ENCODE assay signal across 17 cellular contexts in the genomic region with DNA sequence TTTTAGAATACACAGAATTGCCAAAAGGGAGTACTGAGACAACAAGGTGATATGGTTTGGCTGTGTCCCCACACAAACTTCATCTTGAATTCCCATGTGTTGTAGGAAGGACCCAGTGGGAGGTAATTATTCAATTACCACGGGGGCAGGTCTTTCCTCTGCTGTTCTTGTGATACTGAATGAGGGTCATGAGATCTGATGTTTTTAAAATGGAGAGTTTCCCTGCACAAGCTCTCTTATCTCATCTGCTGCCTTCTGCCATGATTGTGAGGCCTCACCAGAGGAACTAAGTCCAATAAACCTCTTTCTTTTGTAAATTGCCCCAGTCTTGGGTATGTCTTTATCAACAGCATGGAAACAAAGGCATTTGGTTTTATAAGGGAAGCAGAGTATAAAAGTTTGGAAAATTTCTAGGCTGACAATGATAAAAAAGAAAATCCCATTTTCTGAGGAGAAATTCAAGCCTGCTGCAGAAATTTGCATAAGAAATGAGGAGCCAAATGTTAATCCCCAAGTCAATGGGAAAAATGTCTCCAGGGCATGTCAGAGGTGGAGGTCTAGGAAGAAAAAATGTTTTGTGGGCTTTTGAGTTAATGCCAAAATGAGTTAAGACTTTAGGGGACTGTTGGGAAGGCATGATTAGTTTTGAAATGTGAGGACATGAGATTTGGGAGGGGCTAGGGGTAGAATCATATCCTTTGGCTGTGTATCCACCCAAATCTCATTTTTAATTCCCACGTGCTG.
DNase-seq lines count a peak whose midpoint lies in the region; ATAC-seq, FAIRE-seq and TF ChIP-seq lines count a peak whose summit lies in the region.
"Had no signal": no experiment of that assay in that cellular context is flagged by ENCODE, and none has a peak within 500 bp of the region (broad histone marks: within the 10 kb centered on the region; RNA-seq: fewer than 3 reads in every experiment).

No MANE protein-coding gene starts in this region.

- H3K36me3 ChIP-seq in GM23338 (ENCODE audit: insufficient read depth) (no peaks in the 10 kb centered on the region), HUES48 (ENCODE audit: control insufficient read depth, insufficient read depth, low read length) (no peaks in the 10 kb centered on the region), K562 (ENCODE audit: control insufficient read depth, insufficient read depth, low read length) (no peaks in the 10 kb centered on the region), neuron (ENCODE audit: insufficient read depth, low read length) (no peaks in the 10 kb centered on the region)
- H3K36me3 ChIP-seq: BLaER1 treated with 17β-estradiol and CSF1 and Interleukin-3, amounts not matched to agents 10 nM and 100 nM had no signal

- peaks cover 19% of the 10 kb centered on the region for H3K4me1 Mint-ChIP-seq in GM23338
- H3K4me1 Mint-ChIP-seq: B cell had no signal

- peaks cover 19% of the 10 kb centered on the region for H3K36me3 Mint-ChIP-seq in GM23338 (ENCODE audit: low read depth)
- H3K36me3 Mint-ChIP-seq: CD8-positive, alpha-beta T cell had no signal

- POLR2A ChIA-PET in K562 (lab: Yijun Ruan, JAX): interaction anchor here (0.6 kb wide), 2 partner anchors 27 to 119 kb away, joined by 3 read pairs; no protein-coding TSS in a partner anchor

- H3K27me3 ChIP-seq in GM23338 (ENCODE audit: insufficient read depth) (no peaks in the 10 kb centered on the region), HUES48 (ENCODE audit: control insufficient read depth, insufficient read depth, low read length) (no peaks in the 10 kb centered on the region), K562 (ENCODE audit: control insufficient read depth in 2 of 2, insufficient read depth in 2 of 2, low read length in 2 of 2) (no peaks in the 10 kb centered on the region), neuron (ENCODE audit: insufficient read depth, low read length) (no peaks in the 10 kb centered on the region)
- H3K27me3 ChIP-seq: BLaER1 treated with 17β-estradiol and CSF1 and Interleukin-3, amounts not matched to agents 10 nM and 100 nM had no signal

- H2AFZ ChIP-seq in GM23338 (no peak overlapping the region), K562 (ENCODE audit: low read depth, low read length) (no peak overlapping the region), neuron (ENCODE audit: low read depth, low read length) (peak overlapping the region; percentile 10)

- 0% methylated on average over 2 of the region's 2 CpGs for WGBS in K562 (ENCODE audit: insufficient coverage, low coverage, missing lambda C conversion rate)

- H3K4me2 ChIP-seq in GM23338 (no peak overlapping the region), K562 (ENCODE audit: insufficient read depth, low read length) (no peak overlapping the region)
- H3K4me2 ChIP-seq: BLaER1 treated with 17β-estradiol and CSF1 and Interleukin-3, amounts not matched to agents 10 nM and 100 nM had no signal

- no peak for TF ChIP-seq CTCF in GM23338 (conservative IDR thresholded peaks at IDR 0.05; ENCODE audit: low read depth in 2 of 2)
- TF ChIP-seq CTCF in K562 (IDR thresholded peaks at IDR 0.05 in 2 of 3, conservative IDR thresholded peaks at IDR 0.05 in 1 of 3; ENCODE audit: insufficient read depth in 2 of 3, low read depth in 1 of 3, low read length in 3 of 3): no peak

- peaks cover 9% of the 10 kb centered on the region; the same call in 1 of the 2 replicates for H3K9me3 ChIP-seq in HUES48 (ENCODE audit: control insufficient read depth, insufficient read depth, low read length)
- H3K9me3 ChIP-seq in K562 (replicated peaks; ENCODE audit: control insufficient read depth, insufficient read depth, low read depth, low read length): no peaks in the 10 kb centered on the region
- no peaks in the 10 kb centered on the region for H3K9me3 ChIP-seq in neuron (ENCODE audit: low read length)
- H3K9me3 ChIP-seq: BLaER1 treated with 17β-estradiol and CSF1 and Interleukin-3, amounts not matched to agents 10 nM and 100 nM had no signal

- TF ChIP-seq POLR2A in K562 (conservative IDR thresholded peaks at IDR 0.05): no peak

- peak; percentile 22 for DNase-seq in GM23338 (ENCODE audit: low spot score)
- no peak for DNase-seq in K562 (ENCODE audit: extremely low read depth in 1 of 4, low spot score in 3 of 4)
- no peak for DNase-seq in activated CD8-positive, alpha-beta memory T cell treated with anti-CD3 and anti-CD28 coated beads for 24 hours
- no peak for DNase-seq in KBM-7
- no peak for DNase-seq in HuH-7.5 (ENCODE audit: low spot score)
- DNase-seq: Calu3; CD8-positive, alpha-beta T cell; DMS79 treated with DMSO at 0.1 percent for 48 hours; GF-D8; Karpas-422 had no signal

- H3K9ac ChIP-seq in HUES48 (ENCODE audit: low read depth, low read length): no peak overlapping the region
- H3K9ac ChIP-seq in K562 (ENCODE audit: insufficient read depth in 1 of 2, low read depth in 2 of 2, low read length in 2 of 2): no peak overlapping the region
- H3K9ac ChIP-seq: BLaER1 treated with 17β-estradiol and CSF1 and Interleukin-3, amounts not matched to agents 10 nM and 100 nM had no signal

- no peaks in the 10 kb centered on the region for H3K79me2 ChIP-seq in GM23338 (replicated peaks; ENCODE audit: insufficient read depth)
- H3K79me2 ChIP-seq in K562 (ENCODE audit: control insufficient read depth, insufficient read depth, low read length): no peaks in the 10 kb centered on the region

- H4K20me1 ChIP-seq in GM23338 (replicated peaks; ENCODE audit: insufficient read depth) (no peaks in the 10 kb centered on the region), K562 (replicated peaks; ENCODE audit: control insufficient read depth, insufficient read depth, low read length) (no peaks in the 10 kb centered on the region)
- H4K20me1 ChIP-seq: BLaER1 treated with 17β-estradiol and CSF1 and Interleukin-3, amounts not matched to agents 10 nM and 100 nM had no signal

- no peak for TF ChIP-seq RAD21 in K562 (CRISPR knock-in tag; conservative IDR thresholded peaks at IDR 0.05 in 1 of 2, IDR thresholded peaks at IDR 0.05 in 1 of 2)

- intact Hi-C loops in K562 (cut with micrococcal nuclease): no loop called here

- no TSS peak for BruUV-seq in K562 (replicated peaks; lab: Mats Ljungman, UMichigan)

- no peaks in the 10 kb centered on the region for H3K9me2 ChIP-seq in GM23338 (ENCODE audit: insufficient read depth)

- FAIRE-seq in K562 (lab: Jason Lieb, UNC): no peak
- FAIRE-seq: H54, HTR-8/SVneo had no signal

- no peaks in the 10 kb centered on the region for H3K27me3 Mint-ChIP-seq in GM23338 (ENCODE audit: insufficient read depth, low read depth, poor library complexity)

- H3K27ac Mint-ChIP-seq in GM23338: peak overlapping the region; percentile 88
- H3K27ac Mint-ChIP-seq: B cell; CD8-positive, alpha-beta T cell had no signal

- H3K27ac ChIP-seq in GM23338 (ENCODE audit: low read depth) (peak overlapping the region; percentile 57), HUES48 (ENCODE audit: low read depth, low read length) (peak overlapping the region; percentile 67), K562 (ENCODE audit: extremely low read depth, low read depth, low read length) (no peak overlapping the region)
- H3K27ac ChIP-seq: 22Rv1; BLaER1 treated with 17β-estradiol and CSF1 and Interleukin-3, amounts not matched to agents 10 nM and 100 nM had no signal

- H3K4me3 ChIP-seq in GM23338: no peak overlapping the region
- H3K4me3 ChIP-seq in HUES48 (ENCODE audit: low read depth, low read length): no peak overlapping the region; the same call in 1 of the 2 replicates
- H3K4me3 ChIP-seq in K562: no peak overlapping the region
- no peak overlapping the region for H3K4me3 ChIP-seq in neuron (ENCODE audit: low read length)
- H3K4me3 ChIP-seq: BLaER1 treated with 17β-estradiol and CSF1 and Interleukin-3, amounts not matched to agents 10 nM and 100 nM had no signal

- H3K4me3 Mint-ChIP-seq in GM23338: no peak overlapping the region
- H3K4me3 Mint-ChIP-seq: B cell; CD8-positive, alpha-beta T cell had no signal

- ATAC-seq in GM23338: no peak
- no peak for ATAC-seq in K562
- ATAC-seq: CD8-positive, alpha-beta T cell had no signal

- H3K9me1 ChIP-seq in K562 (ENCODE audit: control insufficient read depth, insufficient read depth, low read length): no peaks in the 10 kb centered on the region

- in situ Hi-C loops in K562 (cut with MboI): no loop called here
- in situ Hi-C loops in KBM-7 (cut with MboI; ENCODE audit: low pct_unique_long_range_greater_than_20kb, low sequenced_read_pairs): no loop called here

- H3K9me3 Mint-ChIP-seq in GM23338: peaks cover 20% of the 10 kb centered on the region

- H3F3A ChIP-seq in GM23338 (replicated peaks; ENCODE audit: low read depth): no peaks in the 10 kb centered on the region

- CTCF ChIA-PET in K562 (lab: Yijun Ruan, JAX; ENCODE audit: low intra/inter-chr PET ratio): no interaction called here

- peaks cover 4% of the 10 kb centered on the region; the same call in 1 of the 2 replicates for H3K4me1 ChIP-seq in GM23338 (ENCODE audit: insufficient read depth)
- peaks cover 12% of the 10 kb centered on the region; the same call in 1 of the 2 replicates for H3K4me1 ChIP-seq in HUES48 (ENCODE audit: control insufficient read depth, insufficient read depth, low read length)
- no peaks in the 10 kb centered on the region for H3K4me1 ChIP-seq in K562 (replicated peaks in 1 of 2; ENCODE audit: control insufficient read depth in 2 of 2, insufficient read depth in 2 of 2, low read length in 2 of 2)
- H3K4me1 ChIP-seq in neuron (ENCODE audit: insufficient read depth, low read length): no peaks in the 10 kb centered on the region

- TF ChIP-seq EP300 in K562 (IDR thresholded peaks at IDR 0.05; ENCODE audit: low read length): no peak

TF ChIP-seq in GM23338, 12 proteins besides CTCF, POLR2A, EP300 and RAD21 (continues in another document):
- TF ChIP-seq EZH2phosphoT487 (IDR thresholded peaks at IDR 0.05; ENCODE audit: unreplicated experiment): no peak
- TF ChIP-seq ZNF114 (CRISPR knock-in tag; IDR thresholded peaks at IDR 0.05): no peak
- no peak for TF ChIP-seq CREB1 (CRISPR knock-in tag; IDR thresholded peaks at IDR 0.05; ENCODE audit: low read depth)
- TF ChIP-seq POLR2AphosphoS5 (IDR thresholded peaks at IDR 0.05; ENCODE audit: low read depth): no peak
- no peak for TF ChIP-seq STAT1 (IDR thresholded peaks at IDR 0.05; ENCODE audit: unreplicated experiment)

TF ChIP-seq in K562, 482 proteins besides CTCF, POLR2A, EP300 and RAD21:
- TF ChIP-seq ZNF766 (CRISPR knock-in tag; conservative IDR thresholded peaks at IDR 0.05): peak; percentile 69
- no peak for TF ChIP-seq ZNF79 (CRISPR knock-in tag; IDR thresholded peaks at IDR 0.05; ENCODE audit: low read depth)
TF ChIP-seq in K562: peak in this region for 1.
